ENCODE assay signal across 12 cellular contexts in the genomic region with DNA sequence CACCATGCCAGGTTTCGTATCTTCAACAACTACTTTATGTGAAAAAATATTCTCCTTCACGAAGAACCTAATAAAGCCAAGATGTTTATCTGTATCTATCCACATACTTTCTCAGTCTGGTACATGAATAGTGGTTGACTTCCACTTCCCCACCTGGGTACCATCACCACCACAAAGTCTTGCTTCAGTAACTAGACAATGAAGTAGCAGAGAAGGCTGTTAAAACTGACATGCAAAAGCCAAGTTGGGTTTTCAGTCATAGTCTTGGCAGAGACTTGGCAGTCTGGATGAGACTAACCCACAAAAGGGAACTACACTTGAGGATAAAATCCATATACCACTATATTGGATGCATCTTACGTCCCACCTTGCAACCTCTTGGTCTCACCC. TPM values are rescaled to one million over a fixed set of nuclear protein-coding genes. Genes with fewer than 3 reads are reported as not detected.
DNase-seq lines count a peak whose midpoint lies in the region; ATAC-seq and TF ChIP-seq lines count a peak whose summit lies in the region.
"Had no signal": no experiment of that assay in that cellular context is flagged by ENCODE, and none has a peak within 500 bp of the region (broad histone marks: within the 10 kb centered on the region; RNA-seq: fewer than 3 reads in every experiment).

No MANE protein-coding gene starts in this region.

- no peak for TF ChIP-seq CTCF in heart right ventricle (IDR thresholded peaks at IDR 0.05)
- no peak for TF ChIP-seq CTCF in body of pancreas (IDR thresholded peaks at IDR 0.05)
- TF ChIP-seq CTCF in PC-3 (conservative IDR thresholded peaks at IDR 0.05; ENCODE audit: low read depth, low read length), result no peak

- no peak overlapping the region for H2AFZ ChIP-seq in PC-3 (ENCODE audit: low read length)
- H2AFZ ChIP-seq: neural progenitor cell had no signal

- H3K4me2 ChIP-seq in PC-3 (ENCODE audit: low read length), result no peak overlapping the region
- H3K4me2 ChIP-seq: A549, neural progenitor cell had no signal

- intact Hi-C loops in heart right ventricle (cut with DNase I), result no loop called here
- intact Hi-C loops in left ventricle myocardium superior (cut with micrococcal nuclease), result no loop called here
- intact Hi-C loops in body of pancreas (cut with DNase I), result no loop called here
- intact Hi-C loops in PC-3 (cut with micrococcal nuclease), result no loop called here

- no peaks in the 10 kb centered on the region for H4K20me1 ChIP-seq in PC-3 (ENCODE audit: low read length)

- CTCF ChIA-PET in PC-3 (lab: Charles Lee), result no interaction called here

- peaks cover 36 to 98% (median 80%) of the 10 kb centered on the region in 9 donors for H3K4me1 ChIP-seq in heart right ventricle
- peaks cover 77% of the 10 kb centered on the region for H3K4me1 ChIP-seq in body of pancreas
- H3K4me1 ChIP-seq in urinary bladder (ENCODE audit: insufficient read depth), result no peaks in the 10 kb centered on the region
- H3K4me1 ChIP-seq in PC-3 (ENCODE audit: insufficient read depth, low read length), result peaks cover 20% of the 10 kb centered on the region
- H3K4me1 ChIP-seq: neural progenitor cell had no signal

- no peak overlapping the region for H3K4me3 ChIP-seq in heart right ventricle
- no peak overlapping the region for H3K4me3 ChIP-seq in body of pancreas
- no peak overlapping the region for H3K4me3 ChIP-seq in urinary bladder (ENCODE audit: low read depth, low read length)
- H3K4me3 ChIP-seq in PC-3 (ENCODE audit: low read length), result no peak overlapping the region
- H3K4me3 ChIP-seq: A549, neural progenitor cell had no signal

- POLR2A ChIA-PET in PC-3 (lab: Charles Lee; ENCODE audit: unreplicated experiment), result no interaction called here

- H3K27ac ChIP-seq in heart right ventricle (peak overlapping the region in 8 of 10 donors; percentile 56 to 80 (median 63)), body of pancreas (peak overlapping the region in 3 of 4 donors; percentile 22 to 55 (median 25)), urinary bladder (ENCODE audit: low read depth) (peak overlapping the region; percentile 70), PC-3 (ENCODE audit: low read length) (no peak overlapping the region)
- H3K27ac ChIP-seq: A549, neural progenitor cell had no signal

- ATAC-seq in heart right ventricle, result no peak
- ATAC-seq in left ventricle myocardium superior, result no peak
- peak; percentile 57 for ATAC-seq in HG03045 (IDR thresholded peaks at IDR 0.05; ENCODE audit: unreplicated experiment)
- no peak for ATAC-seq in body of pancreas
- ATAC-seq in PC-3, result no peak
- ATAC-seq: A549 had no signal

- H3K27me3 ChIP-seq in heart right ventricle (peaks cover 0 to 11% (median 0%) of the 10 kb centered on the region in 7 donors), body of pancreas (no peaks in the 10 kb centered on the region), PC-3 (ENCODE audit: low read length) (no peaks in the 10 kb centered on the region)

- H3K9me2 ChIP-seq in PC-3 (replicated peaks; ENCODE audit: low read length), result no peaks in the 10 kb centered on the region

- DNase-seq in heart right ventricle (no peak), left ventricle myocardium superior (no peak), body of pancreas (no peak), PC-3 (no peak), NCI-H2171 (lab: John Stamatoyannopoulos, UW) (no peak), dermis blood vessel endothelial cell (no peak)
- DNase-seq: KG1, T1000 had no signal

- H3K9ac ChIP-seq in PC-3 (ENCODE audit: low read length), result no peak overlapping the region
- H3K9ac ChIP-seq: neural progenitor cell had no signal

- H3F3A ChIP-seq in PC-3 (ENCODE audit: low read length, unreplicated experiment), result no peaks in the 10 kb centered on the region

- H3K79me2 ChIP-seq in PC-3 (ENCODE audit: low read length), result peaks cover 59% of the 10 kb centered on the region

- H3K9me3 ChIP-seq in heart right ventricle (no peaks in the 10 kb centered on the region), body of pancreas (no peaks in the 10 kb centered on the region), PC-3 (ENCODE audit: low read length) (no peaks in the 10 kb centered on the region)
- H3K9me3 ChIP-seq: A549 had no signal

- TF ChIP-seq POLR2A in body of pancreas (IDR thresholded peaks at IDR 0.05), result no peak

- H3K36me3 ChIP-seq in heart right ventricle (peaks cover 0 to 19% (median 0%) of the 10 kb centered on the region in 9 donors), body of pancreas (replicated peaks in 1 of 2; ENCODE audit: insufficient read depth in 1 of 2, low read depth in 2 of 2) (no peaks in the 10 kb centered on the region), urinary bladder (ENCODE audit: insufficient read depth) (no peaks in the 10 kb centered on the region), PC-3 (ENCODE audit: low read depth, low read length) (no peaks in the 10 kb centered on the region)
- H3K36me3 ChIP-seq: neural progenitor cell had no signal

- no TSS peak for BruUV-seq in PC-3 (replicated peaks; lab: Mats Ljungman, UMichigan)

- WGBS in heart right ventricle, 2 donors, result 89 to 90% methylated on average over 3 of the region's 3 CpGs
- WGBS in body of pancreas, 2 donors, result 86 to 89% methylated on average over 3 of the region's 3 CpGs
- 77% methylated on average over 3 of the region's 3 CpGs for WGBS in urinary bladder

RNA-seq across cellular contexts. Expression of a gene that starts 5.0 kb away (rescaled TPM):
- total RNA-seq in heart right ventricle (10 to 100 TPM; 35.0 to 77.1 (median 52.4) TPM), left ventricle myocardium superior (78.4 TPM), body of pancreas (10 to 100 TPM; 32.3 to 57.9 TPM), urinary bladder (102 TPM), PC-3 (2014; rRNA removed) (38.7 and 43.6 TPM in 2 replicates), dermis blood vessel endothelial cell (55.7 and 62.8 TPM in 2 replicates)
- polyA plus RNA-seq in heart right ventricle (10 to 100 TPM; 27.2 to 97.0 TPM), urinary bladder (44.2 TPM)

RNA-seq across cellular contexts. Expression of a gene that starts 34.9 kb away (rescaled TPM):
- total RNA-seq in heart right ventricle (1 to 10 TPM; 2.1 to 8.7 (median 3.4) TPM), left ventricle myocardium superior (3.8 TPM), body of pancreas (1 to 10 TPM; 4.2 to 4.3 TPM), urinary bladder (17.4 TPM), PC-3 (2014; rRNA removed) (26.5 and 27.8 TPM in 2 replicates), dermis blood vessel endothelial cell (31.0 and 51.6 TPM in 2 replicates)
- polyA plus RNA-seq in heart right ventricle (10 to 100 TPM in 1 of 2 donors, 1 to 10 TPM in 1; 3.4 to 15.3 TPM), urinary bladder (114 TPM)
